In genomic region chr3:23202921-23203650, GRCh38 we compare ENCODE assay signal across 8 cellular contexts. TPM values are rescaled to one million over a fixed set of nuclear protein-coding genes. Genes with fewer than 3 reads are reported as not detected.
A peak's percentile ranks its signal among the peaks of the same experiment; 100 is the strongest.
DNase-seq lines count a peak whose midpoint lies in the region; ATAC-seq and TF ChIP-seq lines count a peak whose summit lies in the region.

UBE2E2 (plus strand) TSS chr3:23203327.

- H3K27me3 ChIP-seq in MG63 (no peaks in the 10 kb centered on the region), spleen (replicated peaks in 1 of 7) (peaks cover 0 to 15% (median 0%) of the 10 kb centered on the region in 7 donors)

- H3K36me3 Mint-ChIP-seq in central memory CD8-positive, alpha-beta T cell (ENCODE audit: insufficient read depth): peaks cover 2% of the 10 kb centered on the region

- DNase-seq in GM13977 (ENCODE audit: low spot score): peak; percentile 92
- DNase-seq in HCEC 1CT: peak; percentile 74
- peak; percentile 62 for DNase-seq in MG63
- DNase-seq in central memory CD8-positive, alpha-beta T cell (ENCODE audit: low spot score in 2 of 2): no peak
- peak; percentile 70 for DNase-seq in iris pigment epithelial cell (ENCODE audit: low read depth)
- DNase-seq in spleen: peak; percentile 92
- no peak for DNase-seq in NCI-H187 treated with DMSO at 0.1 percent for 48 hours (lab: John Stamatoyannopoulos, UW)

- peak in 1 of 3 donors; percentile 29 for TF ChIP-seq POLR2A in spleen (IDR thresholded peaks at IDR 0.05)

- peak within 1 kb of the TSS; percentile 66 for H3K4me3 ChIP-seq in MG63
- peak within 1 kb of the TSS; percentile 61 to 90 (median 74) for H3K4me3 ChIP-seq in spleen

- in situ Hi-C loops in GM13977 (cut with MboI; ENCODE audit: low pct_unique_long_range_greater_than_20kb, low sequenced_read_pairs, unreplicated experiment): no loop called here

- no peak for TF ChIP-seq CTCF in GM13977 (IDR thresholded peaks at IDR 0.05; ENCODE audit: extremely low read depth, insufficient read depth, missing control alignments)
- no peak for TF ChIP-seq CTCF in VCaP (conservative IDR thresholded peaks at IDR 0.05)
- no peak for TF ChIP-seq CTCF in spleen (IDR thresholded peaks at IDR 0.05 in 8 of 11, conservative IDR thresholded peaks at IDR 0.05 in 3 of 11)

- peak within 1 kb of the TSS; percentile 91 for H3K27ac ChIP-seq in VCaP
- peak within 1 kb of the TSS; percentile 66 to 93 (median 88) for H3K27ac ChIP-seq in spleen

- H3K27ac Mint-ChIP-seq in central memory CD8-positive, alpha-beta T cell (ENCODE audit: low read depth): no peak within 1 kb of the TSS

- peaks cover 48% of the 10 kb centered on the region for H3K27me3 Mint-ChIP-seq in central memory CD8-positive, alpha-beta T cell

- H3K4me1 Mint-ChIP-seq in central memory CD8-positive, alpha-beta T cell: peaks cover 14% of the 10 kb centered on the region

- peak within 1 kb of the TSS; percentile 80 for H3K4me3 Mint-ChIP-seq in central memory CD8-positive, alpha-beta T cell

- no peaks in the 10 kb centered on the region for H3K9me3 ChIP-seq in MG63
- H3K9me3 ChIP-seq in spleen: no peaks in the 10 kb centered on the region

- intact Hi-C loops in spleen (cut with DNase I; ENCODE audit: low total_unique reads): no loop called here

- H3K36me3 ChIP-seq in MG63: no peaks in the 10 kb centered on the region
- H3K36me3 ChIP-seq in spleen: no peaks in the 10 kb centered on the region

- ATAC-seq in central memory CD8-positive, alpha-beta T cell (replicated peaks; ENCODE audit: extremely low read depth, poor library complexity, severe bottlenecking): peak; percentile 27

- WGBS in spleen, 5 donors: 0 to 1% (median 1%) methylated on average over 43 to 99 of the region's 99 CpGs

- peaks cover 5 to 41% (median 22%) of the 10 kb centered on the region in 6 donors for H3K4me1 ChIP-seq in spleen

- no peaks in the 10 kb centered on the region for H3K9me3 Mint-ChIP-seq in central memory CD8-positive, alpha-beta T cell

RNA-seq across cellular contexts. Expression of gene UBE2E2, which starts in this region (rescaled TPM):
- 24.3 and 27.7 TPM in 2 replicates for total RNA-seq in MG63 (2014; rRNA removed; shearing (Covaris generic); ENCODE audit: low replicate concordance)
- total RNA-seq in spleen: 10 to 100 TPM; 34.6 to 87.6 (median 49.2) TPM
- polyA plus RNA-seq in spleen: 10 to 100 TPM; 27.9 to 34.7 (median 34.1) TPM

Comparison
In these comparisons a context has a peak if more than half of its experiments do, and no peak if none do; other contexts are left out.
1. DNase-seq: peak in GM13977 (single experiment), HCEC 1CT (single experiment), MG63 (single experiment), iris pigment epithelial cell (single experiment) and spleen (single experiment); none in central memory CD8-positive, alpha-beta T cell (0 of 2) and NCI-H187 treated with DMSO at 0.1 percent for 48 hours (single experiment).